Comparison of ENCODE assay signal across 14 cellular contexts in genomic region chr7:91164531-91164930, GRCh38.
DNase-seq lines count a peak whose midpoint lies in the region; ATAC-seq and TF ChIP-seq lines count a peak whose summit lies in the region.
"Had no signal": no experiment of that assay in that cellular context is flagged by ENCODE, and none has a peak within 500 bp of the region (broad histone marks: within the 10 kb centered on the region; RNA-seq: fewer than 3 reads in every experiment).

No MANE protein-coding gene starts in this region.

- H3K79me2 ChIP-seq in SK-N-SH (ENCODE audit: insufficient read depth) = no peaks in the 10 kb centered on the region

- H3K36me3 ChIP-seq in SK-N-SH (replicated peaks in 1 of 2; ENCODE audit: control insufficient read depth in 1 of 2, insufficient read depth in 2 of 2, low read length in 1 of 2) = no peaks in the 10 kb centered on the region
- H3K36me3 ChIP-seq in skeletal muscle satellite cell (ENCODE audit: insufficient read depth, low read length) = no peaks in the 10 kb centered on the region
- H3K36me3 ChIP-seq in H7 (replicated peaks; ENCODE audit: control insufficient read depth, insufficient read depth, low read length) = no peaks in the 10 kb centered on the region

- H3K27ac ChIP-seq in SK-N-SH (ENCODE audit: low read depth in 2 of 2, low read length in 1 of 2) = peak overlapping the region; percentile 2 to 61; a peak in 2 of 4 replicates
- H3K27ac ChIP-seq: KMS-11 had no signal

- DNase-seq in CD14-positive monocyte (ENCODE audit: low spot score) = no peak
- DNase-seq in SK-N-SH = no peak
- peak; percentile 5 for DNase-seq in globus pallidus (ENCODE audit: low spot score)
- no peak for DNase-seq in H7
- DNase-seq in effector CD4-positive, alpha-beta T cell = no peak
- no peak for DNase-seq in nucleus accumbens (lab: John Stamatoyannopoulos, UW)
- DNase-seq: activated CD4-positive, alpha-beta T cell treated with anti-CD3 and anti-CD28 coated beads, Interleukin-2, amount 10 ng/mL, durations not matched to agents 7 days and 5 days; activated CD8-positive, alpha-beta memory T cell treated with anti-CD3 and anti-CD28 coated beads, Interleukin-2, amount 50 U/mL, for 48 hours; amygdala; NCI-H1417 treated with DMSO at 0.1 percent for 48 hours; right cardiac atrium had no signal

- peak overlapping the region in 1 of 2 donors; percentile 54 for H3K4me3 Mint-ChIP-seq in CD14-positive monocyte
- H3K4me3 Mint-ChIP-seq: activated CD4-positive, alpha-beta T cell treated with anti-CD3 and anti-CD28 coated beads, Interleukin-2, amount 10 ng/mL, durations not matched to agents 7 days and 5 days had no signal

- no peak for TF ChIP-seq RAD21 in SK-N-SH (IDR thresholded peaks at IDR 0.05; ENCODE audit: low read length)

- H3K9me3 ChIP-seq in SK-N-SH = no peaks in the 10 kb centered on the region
- H3K9me3 ChIP-seq in skeletal muscle satellite cell (replicated peaks; ENCODE audit: low read length) = no peaks in the 10 kb centered on the region

- no peak overlapping the region for H3K4me3 ChIP-seq in SK-N-SH (ENCODE audit: low read depth in 2 of 2, low read length in 1 of 2)
- peak overlapping the region; percentile 53 for H3K4me3 ChIP-seq in skeletal muscle satellite cell (ENCODE audit: low read length)
- H3K4me3 ChIP-seq in H7 (ENCODE audit: insufficient read depth, low read depth, low read length) = no peak overlapping the region

- no peaks in the 10 kb centered on the region for H3K27me3 ChIP-seq in SK-N-SH (ENCODE audit: insufficient read depth)
- H3K27me3 ChIP-seq in skeletal muscle satellite cell (ENCODE audit: control insufficient read depth, insufficient read depth, low read length) = no peaks in the 10 kb centered on the region
- H3K27me3 ChIP-seq in H7 (ENCODE audit: control insufficient read depth, insufficient read depth, low read length) = no peaks in the 10 kb centered on the region

- H3K9me3 Mint-ChIP-seq in CD14-positive monocyte = peaks cover 0 to 2% (median 0%) of the 10 kb centered on the region in 7 donors
- H3K9me3 Mint-ChIP-seq: activated CD4-positive, alpha-beta T cell treated with anti-CD3 and anti-CD28 coated beads, Interleukin-2, amount 10 ng/mL, durations not matched to agents 7 days and 5 days had no signal

- CTCF ChIA-PET in SK-N-SH (lab: Yijun Ruan, JAX) = interaction anchor here (0.8 kb wide), 1 partner anchor 12 kb away, joined by 3 read pairs; no protein-coding TSS in a partner anchor

- intact Hi-C loops in CD14-positive monocyte (cut with micrococcal nuclease) = no loop called here

- peaks cover 25% of the 10 kb centered on the region for H3F3A ChIP-seq in SK-N-SH (replicated peaks; ENCODE audit: insufficient read depth)

- H3K27me3 Mint-ChIP-seq in CD14-positive monocyte (ENCODE audit: low read depth in 3 of 3) = peaks cover 0 to 1% (median 0%) of the 10 kb centered on the region in 3 donors
- H3K27me3 Mint-ChIP-seq: activated CD4-positive, alpha-beta T cell treated with anti-CD3 and anti-CD28 coated beads, Interleukin-2, amount 10 ng/mL, durations not matched to agents 7 days and 5 days had no signal

- no peaks in the 10 kb centered on the region for H4K20me1 ChIP-seq in SK-N-SH (ENCODE audit: insufficient read depth)

- no peak for TF ChIP-seq EP300 in SK-N-SH (IDR thresholded peaks at IDR 0.05; ENCODE audit: borderline replicate concordance in 1 of 2, low read depth in 1 of 2, low read length in 1 of 2)

- H3K36me3 Mint-ChIP-seq in CD14-positive monocyte = no peaks in the 10 kb centered on the region

- peak overlapping the region; percentile 45 for H3K4me2 ChIP-seq in SK-N-SH
- H3K4me2 ChIP-seq in skeletal muscle satellite cell (ENCODE audit: low read length) = peak overlapping the region; percentile 81
- H3K4me2 ChIP-seq: KMS-11 had no signal

- peak overlapping the region; percentile 78 to 93 (median 87) for H3K27ac Mint-ChIP-seq in CD14-positive monocyte
- H3K27ac Mint-ChIP-seq: activated CD4-positive, alpha-beta T cell treated with anti-CD3 and anti-CD28 coated beads, Interleukin-2, amount 10 ng/mL, durations not matched to agents 7 days and 5 days had no signal

- no peak for ATAC-seq in GM21619 (IDR thresholded peaks at IDR 0.05; ENCODE audit: unreplicated experiment)

- H3K4me1 ChIP-seq in SK-N-SH (ENCODE audit: control insufficient read depth in 1 of 2, insufficient read depth in 2 of 2, low read depth in 1 of 2, low read length in 1 of 2) (peaks cover 14 to 27% of the 10 kb centered on the region in 2 experiments), skeletal muscle satellite cell (ENCODE audit: control insufficient read depth, insufficient read depth, low read length) (peaks cover 42% of the 10 kb centered on the region)

- 86% methylated on average over 2 of the region's 2 CpGs for WGBS in SK-N-SH (ENCODE audit: low lambda C conversion rate)

- H3K9ac ChIP-seq in SK-N-SH (no peak overlapping the region), skeletal muscle satellite cell (ENCODE audit: low read depth, low read length) (peak overlapping the region; percentile 64)
- H3K9ac ChIP-seq: KMS-11 had no signal

- H2AFZ ChIP-seq in SK-N-SH (ENCODE audit: low read depth) = no peak overlapping the region

- TF ChIP-seq CTCF in CD14-positive monocyte (IDR thresholded peaks at IDR 0.05) = no peak
- TF ChIP-seq CTCF in SK-N-SH (IDR thresholded peaks at IDR 0.05) = no peak

- no peaks in the 10 kb centered on the region for H3K9me2 ChIP-seq in SK-N-SH

- POLR2A ChIA-PET in SK-N-SH (lab: Yijun Ruan, JAX) = no interaction called here

- H3K4me1 Mint-ChIP-seq in CD14-positive monocyte = peaks cover 35% of the 10 kb centered on the region
- H3K4me1 Mint-ChIP-seq: activated CD4-positive, alpha-beta T cell treated with anti-CD3 and anti-CD28 coated beads, Interleukin-2, amount 10 ng/mL, durations not matched to agents 7 days and 5 days had no signal

TF ChIP-seq in SK-N-SH, 30 proteins besides CTCF, POLR2A, EP300 and RAD21:
- no peak for TF ChIP-seq NFIC (IDR thresholded peaks at IDR 0.05; ENCODE audit: borderline replicate concordance)
- TF ChIP-seq IRF3 (IDR thresholded peaks at IDR 0.05; ENCODE audit: low read depth, low read length) = no peak
- TF ChIP-seq, protein P1, sequence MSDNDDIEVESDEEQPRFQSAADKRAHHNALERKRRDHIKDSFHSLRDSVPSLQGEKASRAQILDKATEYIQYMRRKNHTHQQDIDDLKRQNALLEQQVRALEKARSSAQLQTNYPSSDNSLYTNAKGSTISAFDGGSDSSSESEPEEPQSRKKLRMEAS (IDR thresholded peaks at IDR 0.05; ENCODE audit: low read depth) = no peak
- TF ChIP-seq TCF12 (IDR thresholded peaks at IDR 0.05) = no peak
